Comparison of ENCODE assay signal across 1 cellular context in the genomic region with DNA sequence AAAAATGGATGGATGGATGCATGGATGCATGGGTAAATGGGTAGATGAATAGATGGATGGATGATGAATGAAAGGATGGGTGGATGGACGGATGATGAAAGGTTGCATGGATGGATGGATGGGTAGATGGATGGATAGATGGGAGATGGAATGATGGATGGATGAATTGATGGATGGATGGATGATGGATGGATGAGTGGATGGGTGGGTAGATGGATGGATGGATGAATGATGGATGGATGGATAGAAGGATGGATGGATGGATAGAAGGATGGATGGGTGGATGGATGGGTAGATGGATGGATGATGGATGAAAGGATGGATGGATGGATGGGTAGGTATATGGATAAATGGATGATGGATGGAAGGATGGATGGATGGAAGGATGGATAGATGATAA.
TF ChIP-seq lines count a peak whose summit lies in the region.

No MANE protein-coding gene starts in this region.

TF ChIP-seq in HEK293, 187 proteins besides CTCF, POLR2A, EP300 and RAD21 (continued from another document and continues in another):
- TF ChIP-seq ZBTB26 (tag by site-specific recombination; optimal IDR thresholded peaks at IDR 0.05): no peak
- no peak for TF ChIP-seq ZNF184 (tag by site-specific recombination; IDR thresholded peaks at IDR 0.05)
- 0 out of 2 replicates have a peak, but pooled peaks have one; percentile 8 for TF ChIP-seq ZNF398 (tag by site-specific recombination; IDR thresholded peaks at IDR 0.05)
- no peak for TF ChIP-seq ZFP3 (tag by site-specific recombination; IDR thresholded peaks at IDR 0.05; ENCODE audit: low read depth)
- TF ChIP-seq ZNF623 (tag by site-specific recombination; IDR thresholded peaks at IDR 0.05): no peak
- TF ChIP-seq FEZF1 (tag by site-specific recombination; IDR thresholded peaks at IDR 0.05): no peak; the same call in 1 of the 2 replicates
- TF ChIP-seq ZNF791 (tag by site-specific recombination; IDR thresholded peaks at IDR 0.05): peak; percentile 49; the same call in 1 of the 2 replicates
- no peak for TF ChIP-seq AEBP2 (tag by site-specific recombination; IDR thresholded peaks at IDR 0.05; ENCODE audit: borderline replicate concordance)
- TF ChIP-seq, protein P1, sequence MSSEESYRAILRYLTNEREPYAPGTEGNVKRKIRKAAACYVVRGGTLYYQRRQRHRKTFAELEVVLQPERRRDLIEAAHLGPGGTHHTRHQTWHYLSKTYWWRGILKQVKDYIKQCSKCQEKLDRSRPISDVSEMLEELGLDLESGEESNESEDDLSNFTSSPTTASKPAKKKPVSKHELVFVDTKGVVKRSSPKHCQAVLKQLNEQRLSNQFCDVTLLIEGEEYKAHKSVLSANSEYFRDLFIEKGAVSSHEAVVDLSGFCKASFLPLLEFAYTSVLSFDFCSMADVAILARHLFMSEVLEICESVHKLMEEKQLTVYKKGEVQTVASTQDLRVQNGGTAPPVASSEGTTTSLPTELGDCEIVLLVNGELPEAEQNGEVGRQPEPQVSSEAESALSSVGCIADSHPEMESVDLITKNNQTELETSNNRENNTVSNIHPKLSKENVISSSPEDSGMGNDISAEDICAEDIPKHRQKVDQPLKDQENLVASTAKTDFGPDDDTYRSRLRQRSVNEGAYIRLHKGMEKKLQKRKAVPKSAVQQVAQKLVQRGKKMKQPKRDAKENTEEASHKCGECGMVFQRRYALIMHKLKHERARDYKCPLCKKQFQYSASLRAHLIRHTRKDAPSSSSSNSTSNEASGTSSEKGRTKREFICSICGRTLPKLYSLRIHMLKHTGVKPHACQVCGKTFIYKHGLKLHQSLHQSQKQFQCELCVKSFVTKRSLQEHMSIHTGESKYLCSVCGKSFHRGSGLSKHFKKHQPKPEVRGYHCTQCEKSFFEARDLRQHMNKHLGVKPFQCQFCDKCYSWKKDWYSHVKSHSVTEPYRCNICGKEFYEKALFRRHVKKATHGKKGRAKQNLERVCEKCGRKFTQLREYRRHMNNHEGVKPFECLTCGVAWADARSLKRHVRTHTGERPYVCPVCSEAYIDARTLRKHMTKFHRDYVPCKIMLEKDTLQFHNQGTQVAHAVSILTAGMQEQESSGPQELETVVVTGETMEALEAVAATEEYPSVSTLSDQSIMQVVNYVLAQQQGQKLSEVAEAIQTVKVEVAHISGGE (tag by site-specific recombination; conservative IDR thresholded peaks at IDR 0.05; ENCODE audit: low read depth): no peak
- peak; percentile 59; the same call in 1 of the 2 replicates for TF ChIP-seq ZNF112 (tag by site-specific recombination; IDR thresholded peaks at IDR 0.05)
- TF ChIP-seq KLF7 (tag by site-specific recombination; IDR thresholded peaks at IDR 0.05; ENCODE audit: borderline replicate concordance): no peak
- no peak for TF ChIP-seq PRDM6 (tag by site-specific recombination; IDR thresholded peaks at IDR 0.05)
- TF ChIP-seq ZNF561 (tag by site-specific recombination; IDR thresholded peaks at IDR 0.05; ENCODE audit: borderline replicate concordance): no peak
- no peak for TF ChIP-seq ZNF626 (tag by site-specific recombination; IDR thresholded peaks at IDR 0.05)
- no peak for TF ChIP-seq ZNF585B (tag by site-specific recombination; IDR thresholded peaks at IDR 0.05)
- TF ChIP-seq, protein P2, sequence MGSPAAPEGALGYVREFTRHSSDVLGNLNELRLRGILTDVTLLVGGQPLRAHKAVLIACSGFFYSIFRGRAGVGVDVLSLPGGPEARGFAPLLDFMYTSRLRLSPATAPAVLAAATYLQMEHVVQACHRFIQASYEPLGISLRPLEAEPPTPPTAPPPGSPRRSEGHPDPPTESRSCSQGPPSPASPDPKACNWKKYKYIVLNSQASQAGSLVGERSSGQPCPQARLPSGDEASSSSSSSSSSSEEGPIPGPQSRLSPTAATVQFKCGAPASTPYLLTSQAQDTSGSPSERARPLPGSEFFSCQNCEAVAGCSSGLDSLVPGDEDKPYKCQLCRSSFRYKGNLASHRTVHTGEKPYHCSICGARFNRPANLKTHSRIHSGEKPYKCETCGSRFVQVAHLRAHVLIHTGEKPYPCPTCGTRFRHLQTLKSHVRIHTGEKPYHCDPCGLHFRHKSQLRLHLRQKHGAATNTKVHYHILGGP (tag by site-specific recombination; IDR thresholded peaks at IDR 0.05): no peak; the same call in 1 of the 2 replicates
- TF ChIP-seq KLF1 (tag by site-specific recombination; IDR thresholded peaks at IDR 0.05): no peak; the same call in 1 of the 2 replicates
- no peak for TF ChIP-seq ZBTB1 (tag by site-specific recombination; IDR thresholded peaks at IDR 0.05)
- TF ChIP-seq, protein P3, sequence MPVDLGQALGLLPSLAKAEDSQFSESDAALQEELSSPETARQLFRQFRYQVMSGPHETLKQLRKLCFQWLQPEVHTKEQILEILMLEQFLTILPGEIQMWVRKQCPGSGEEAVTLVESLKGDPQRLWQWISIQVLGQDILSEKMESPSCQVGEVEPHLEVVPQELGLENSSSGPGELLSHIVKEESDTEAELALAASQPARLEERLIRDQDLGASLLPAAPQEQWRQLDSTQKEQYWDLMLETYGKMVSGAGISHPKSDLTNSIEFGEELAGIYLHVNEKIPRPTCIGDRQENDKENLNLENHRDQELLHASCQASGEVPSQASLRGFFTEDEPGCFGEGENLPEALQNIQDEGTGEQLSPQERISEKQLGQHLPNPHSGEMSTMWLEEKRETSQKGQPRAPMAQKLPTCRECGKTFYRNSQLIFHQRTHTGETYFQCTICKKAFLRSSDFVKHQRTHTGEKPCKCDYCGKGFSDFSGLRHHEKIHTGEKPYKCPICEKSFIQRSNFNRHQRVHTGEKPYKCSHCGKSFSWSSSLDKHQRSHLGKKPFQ (tag by site-specific recombination; IDR thresholded peaks at IDR 0.05): no peak
- 0 out of 2 replicates have a peak, but pooled peaks have one; percentile 85 for TF ChIP-seq ZNF785 (tag by site-specific recombination; IDR thresholded peaks at IDR 0.05)
- TF ChIP-seq MZF1 (tag by site-specific recombination; IDR thresholded peaks at IDR 0.05; ENCODE audit: borderline replicate concordance): no peak
- no peak for TF ChIP-seq ZFP41 (tag by site-specific recombination; IDR thresholded peaks at IDR 0.05; ENCODE audit: borderline replicate concordance)
- peak; percentile 58; the same call in 1 of the 2 replicates for TF ChIP-seq ZNF621 (tag by site-specific recombination; IDR thresholded peaks at IDR 0.05)
- no peak for TF ChIP-seq IKZF3 (tag by site-specific recombination; IDR thresholded peaks at IDR 0.05)
- no peak for TF ChIP-seq ELK4 (IDR thresholded peaks at IDR 0.05; ENCODE audit: borderline replicate concordance, low read depth, low read length)
- no peak for TF ChIP-seq YY1 (tag by site-specific recombination; IDR thresholded peaks at IDR 0.05)
- TF ChIP-seq, protein P4, sequence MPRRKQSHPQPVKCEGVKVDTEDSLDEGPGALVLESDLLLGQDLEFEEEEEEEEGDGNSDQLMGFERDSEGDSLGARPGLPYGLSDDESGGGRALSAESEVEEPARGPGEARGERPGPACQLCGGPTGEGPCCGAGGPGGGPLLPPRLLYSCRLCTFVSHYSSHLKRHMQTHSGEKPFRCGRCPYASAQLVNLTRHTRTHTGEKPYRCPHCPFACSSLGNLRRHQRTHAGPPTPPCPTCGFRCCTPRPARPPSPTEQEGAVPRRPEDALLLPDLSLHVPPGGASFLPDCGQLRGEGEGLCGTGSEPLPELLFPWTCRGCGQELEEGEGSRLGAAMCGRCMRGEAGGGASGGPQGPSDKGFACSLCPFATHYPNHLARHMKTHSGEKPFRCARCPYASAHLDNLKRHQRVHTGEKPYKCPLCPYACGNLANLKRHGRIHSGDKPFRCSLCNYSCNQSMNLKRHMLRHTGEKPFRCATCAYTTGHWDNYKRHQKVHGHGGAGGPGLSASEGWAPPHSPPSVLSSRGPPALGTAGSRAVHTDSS (tag by site-specific recombination; IDR thresholded peaks at IDR 0.05): no peak
- no peak for TF ChIP-seq ZNF510 (tag by site-specific recombination; IDR thresholded peaks at IDR 0.05; ENCODE audit: insufficient replicate concordance)
- TF ChIP-seq ZNF658 (tag by site-specific recombination; IDR thresholded peaks at IDR 0.05): peak; percentile 93; the same call in 1 of the 2 replicates
- TF ChIP-seq ZNF248 (tag by site-specific recombination; IDR thresholded peaks at IDR 0.05): no peak
- no peak for TF ChIP-seq ZNF404 (tag by site-specific recombination; IDR thresholded peaks at IDR 0.05)
- TF ChIP-seq ZNF654 (tag by site-specific recombination; IDR thresholded peaks at IDR 0.05; ENCODE audit: low read depth): no peak
- TF ChIP-seq ZNF394 (tag by site-specific recombination; IDR thresholded peaks at IDR 0.05; ENCODE audit: borderline replicate concordance): no peak
- no peak for TF ChIP-seq ZNF549 (tag by site-specific recombination; IDR thresholded peaks at IDR 0.05)
- no peak for TF ChIP-seq KLF9 (tag by site-specific recombination; IDR thresholded peaks at IDR 0.05; ENCODE audit: low read depth)
- TF ChIP-seq ZNF571 (tag by site-specific recombination; IDR thresholded peaks at IDR 0.05): peak; percentile 94
- TF ChIP-seq ZBTB49 (tag by site-specific recombination; IDR thresholded peaks at IDR 0.05; ENCODE audit: low read depth): no peak
- no peak for TF ChIP-seq ZNF426 (tag by site-specific recombination; IDR thresholded peaks at IDR 0.05)
- TF ChIP-seq SCRT1 (tag by site-specific recombination; IDR thresholded peaks at IDR 0.05; ENCODE audit: borderline replicate concordance): no peak
- no peak for TF ChIP-seq ZNF560 (tag by site-specific recombination; IDR thresholded peaks at IDR 0.05; ENCODE audit: borderline replicate concordance)
- no peak for TF ChIP-seq SP2 (tag by site-specific recombination; IDR thresholded peaks at IDR 0.05)
